In the genomic region with DNA sequence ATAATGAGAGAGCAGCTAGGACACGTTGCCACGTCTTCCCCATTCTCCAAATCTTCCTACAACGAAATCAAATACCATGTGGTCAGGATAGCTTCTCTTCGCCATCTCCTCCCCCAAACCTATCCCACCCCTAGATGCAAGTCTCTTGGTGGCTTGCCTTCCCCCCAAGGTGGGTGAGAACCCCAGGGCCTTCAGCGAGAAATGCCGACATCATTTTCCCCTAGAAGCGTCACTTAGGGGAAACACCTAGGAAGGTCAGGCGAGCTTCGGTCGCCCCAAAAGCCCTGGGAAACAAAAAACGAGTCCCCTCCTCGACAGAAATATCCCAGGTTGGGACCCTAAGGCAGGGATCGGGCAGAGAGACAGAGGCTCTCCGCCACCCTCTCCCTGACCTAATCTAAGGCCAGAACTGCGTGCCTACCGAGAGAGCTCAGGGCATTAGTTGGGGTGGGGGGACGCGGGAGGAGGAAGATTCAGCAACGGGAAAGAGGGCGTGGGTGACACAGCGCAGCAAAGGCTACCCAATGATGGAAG, we compare ENCODE assay signal across 1 cellular context.
A peak's percentile ranks its signal among the peaks of the same experiment; 100 is the strongest.
TF ChIP-seq lines count a peak whose summit lies in the region.

No MANE protein-coding gene starts in this region.

TF ChIP-seq in HepG2, 621 proteins besides CTCF, POLR2A, EP300 and RAD21 (continues in another document):
- TF ChIP-seq KDM6A (CRISPR knock-in tag; IDR thresholded peaks at IDR 0.05; ENCODE audit: low read depth) (no peak), HINFP (CRISPR knock-in tag; IDR thresholded peaks at IDR 0.05; ENCODE audit: low read depth) (no peak), RARA (CRISPR knock-in tag; IDR thresholded peaks at IDR 0.05) (no peak), RARG (CRISPR knock-in tag; IDR thresholded peaks at IDR 0.05; ENCODE audit: low read depth) (no peak), NFKB2 (CRISPR knock-in tag; IDR thresholded peaks at IDR 0.05; ENCODE audit: borderline replicate concordance) (0 out of 2 replicates have a peak, but pooled peaks have one; percentile 4), ETV5 (CRISPR knock-in tag; IDR thresholded peaks at IDR 0.05; ENCODE audit: borderline replicate concordance) (no peak), ZSCAN29 (CRISPR knock-in tag; conservative IDR thresholded peaks at IDR 0.05) (0 out of 2 replicates have a peak, but pooled peaks have one; percentile 59), KDM5B (CRISPR knock-in tag; IDR thresholded peaks at IDR 0.05; ENCODE audit: borderline replicate concordance) (no peak), HDAC1 (CRISPR knock-in tag; IDR thresholded peaks at IDR 0.05) (no peak), RXRB (CRISPR knock-in tag; IDR thresholded peaks at IDR 0.05; ENCODE audit: borderline replicate concordance) (no peak), ATF7 (IDR thresholded peaks at IDR 0.05) (no peak), ATF7 (CRISPR knock-in tag; IDR thresholded peaks at IDR 0.05) (no peak), RFX5 (IDR thresholded peaks at IDR 0.05; ENCODE audit: low read depth, low read length) (no peak), ZNF253 (CRISPR knock-in tag; IDR thresholded peaks at IDR 0.05; ENCODE audit: borderline replicate concordance) (0 out of 2 replicates have a peak, but pooled peaks have one; percentile 19), RFX3 (CRISPR knock-in tag; IDR thresholded peaks at IDR 0.05) (no peak), DNMT1 (CRISPR knock-in tag; IDR thresholded peaks at IDR 0.05) (no peak), SMAD3 (CRISPR knock-in tag; IDR thresholded peaks at IDR 0.05) (no peak), ZNF33B (CRISPR knock-in tag; IDR thresholded peaks at IDR 0.05) (0 out of 2 replicates have a peak, but pooled peaks have one; percentile 5), TBX3 (IDR thresholded peaks at IDR 0.05; ENCODE audit: borderline replicate concordance) (no peak), ETS1 (CRISPR knock-in tag; IDR thresholded peaks at IDR 0.05) (no peak), ZNF224 (CRISPR knock-in tag; IDR thresholded peaks at IDR 0.05) (peak; percentile 20; the same call in 1 of the 2 replicates), ZKSCAN1 (IDR thresholded peaks at IDR 0.05; ENCODE audit: low read length) (no peak), ZNF678 (CRISPR knock-in tag; IDR thresholded peaks at IDR 0.05) (no peak), ZBTB7A (CRISPR knock-in tag; IDR thresholded peaks at IDR 0.05) (no peak), KLF15 (CRISPR knock-in tag; IDR thresholded peaks at IDR 0.05; ENCODE audit: borderline replicate concordance) (no peak), ZNF136 (CRISPR knock-in tag; IDR thresholded peaks at IDR 0.05; ENCODE audit: low read depth) (no peak), ZNF781 (CRISPR knock-in tag; IDR thresholded peaks at IDR 0.05; ENCODE audit: borderline replicate concordance, not compliant biosample characterization) (peak; percentile 60), NKX3-1 (CRISPR knock-in tag; IDR thresholded peaks at IDR 0.05) (no peak), RBFOX2 (IDR thresholded peaks at IDR 0.05; ENCODE audit: low read depth, low read length) (no peak), ZNF75D (CRISPR knock-in tag; IDR thresholded peaks at IDR 0.05; ENCODE audit: borderline replicate concordance) (no peak), ZNF230 (CRISPR knock-in tag; IDR thresholded peaks at IDR 0.05) (no peak), NR2C2 (CRISPR knock-in tag; IDR thresholded peaks at IDR 0.05; ENCODE audit: borderline replicate concordance) (no peak)
- TF ChIP-seq, protein P1, sequence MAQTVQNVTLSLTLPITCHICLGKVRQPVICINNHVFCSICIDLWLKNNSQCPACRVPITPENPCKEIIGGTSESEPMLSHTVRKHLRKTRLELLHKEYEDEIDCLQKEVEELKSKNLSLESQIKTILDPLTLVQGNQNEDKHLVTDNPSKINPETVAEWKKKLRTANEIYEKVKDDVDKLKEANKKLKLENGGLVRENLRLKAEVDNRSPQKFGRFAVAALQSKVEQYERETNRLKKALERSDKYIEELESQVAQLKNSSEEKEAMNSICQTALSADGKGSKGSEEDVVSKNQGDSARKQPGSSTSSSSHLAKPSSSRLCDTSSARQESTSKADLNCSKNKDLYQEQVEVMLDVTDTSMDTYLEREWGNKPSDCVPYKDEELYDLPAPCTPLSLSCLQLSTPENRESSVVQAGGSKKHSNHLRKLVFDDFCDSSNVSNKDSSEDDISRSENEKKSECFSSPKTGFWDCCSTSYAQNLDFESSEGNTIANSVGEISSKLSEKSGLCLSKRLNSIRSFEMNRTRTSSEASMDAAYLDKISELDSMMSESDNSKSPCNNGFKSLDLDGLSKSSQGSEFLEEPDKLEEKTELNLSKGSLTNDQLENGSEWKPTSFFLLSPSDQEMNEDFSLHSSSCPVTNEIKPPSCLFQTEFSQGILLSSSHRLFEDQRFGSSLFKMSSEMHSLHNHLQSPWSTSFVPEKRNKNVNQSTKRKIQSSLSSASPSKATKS (CRISPR knock-in tag; IDR thresholded peaks at IDR 0.05) = no peak
- TF ChIP-seq, protein P2, sequence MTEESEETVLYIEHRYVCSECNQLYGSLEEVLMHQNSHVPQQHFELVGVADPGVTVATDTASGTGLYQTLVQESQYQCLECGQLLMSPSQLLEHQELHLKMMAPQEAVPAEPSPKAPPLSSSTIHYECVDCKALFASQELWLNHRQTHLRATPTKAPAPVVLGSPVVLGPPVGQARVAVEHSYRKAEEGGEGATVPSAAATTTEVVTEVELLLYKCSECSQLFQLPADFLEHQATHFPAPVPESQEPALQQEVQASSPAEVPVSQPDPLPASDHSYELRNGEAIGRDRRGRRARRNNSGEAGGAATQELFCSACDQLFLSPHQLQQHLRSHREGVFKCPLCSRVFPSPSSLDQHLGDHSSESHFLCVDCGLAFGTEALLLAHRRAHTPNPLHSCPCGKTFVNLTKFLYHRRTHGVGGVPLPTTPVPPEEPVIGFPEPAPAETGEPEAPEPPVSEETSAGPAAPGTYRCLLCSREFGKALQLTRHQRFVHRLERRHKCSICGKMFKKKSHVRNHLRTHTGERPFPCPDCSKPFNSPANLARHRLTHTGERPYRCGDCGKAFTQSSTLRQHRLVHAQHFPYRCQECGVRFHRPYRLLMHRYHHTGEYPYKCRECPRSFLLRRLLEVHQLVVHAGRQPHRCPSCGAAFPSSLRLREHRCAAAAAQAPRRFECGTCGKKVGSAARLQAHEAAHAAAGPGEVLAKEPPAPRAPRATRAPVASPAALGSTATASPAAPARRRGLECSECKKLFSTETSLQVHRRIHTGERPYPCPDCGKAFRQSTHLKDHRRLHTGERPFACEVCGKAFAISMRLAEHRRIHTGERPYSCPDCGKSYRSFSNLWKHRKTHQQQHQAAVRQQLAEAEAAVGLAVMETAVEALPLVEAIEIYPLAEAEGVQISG (CRISPR knock-in tag; IDR thresholded peaks at IDR 0.05) = no peak
- TF ChIP-seq, protein P3, sequence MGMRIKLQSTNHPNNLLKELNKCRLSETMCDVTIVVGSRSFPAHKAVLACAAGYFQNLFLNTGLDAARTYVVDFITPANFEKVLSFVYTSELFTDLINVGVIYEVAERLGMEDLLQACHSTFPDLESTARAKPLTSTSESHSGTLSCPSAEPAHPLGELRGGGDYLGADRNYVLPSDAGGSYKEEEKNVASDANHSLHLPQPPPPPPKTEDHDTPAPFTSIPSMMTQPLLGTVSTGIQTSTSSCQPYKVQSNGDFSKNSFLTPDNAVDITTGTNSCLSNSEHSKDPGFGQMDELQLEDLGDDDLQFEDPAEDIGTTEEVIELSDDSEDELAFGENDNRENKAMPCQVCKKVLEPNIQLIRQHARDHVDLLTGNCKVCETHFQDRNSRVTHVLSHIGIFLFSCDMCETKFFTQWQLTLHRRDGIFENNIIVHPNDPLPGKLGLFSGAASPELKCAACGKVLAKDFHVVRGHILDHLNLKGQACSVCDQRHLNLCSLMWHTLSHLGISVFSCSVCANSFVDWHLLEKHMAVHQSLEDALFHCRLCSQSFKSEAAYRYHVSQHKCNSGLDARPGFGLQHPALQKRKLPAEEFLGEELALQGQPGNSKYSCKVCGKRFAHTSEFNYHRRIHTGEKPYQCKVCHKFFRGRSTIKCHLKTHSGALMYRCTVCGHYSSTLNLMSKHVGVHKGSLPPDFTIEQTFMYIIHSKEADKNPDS (CRISPR knock-in tag; IDR thresholded peaks at IDR 0.05) = 0 out of 2 replicates have a peak, but pooled peaks have one; percentile 75
- TF ChIP-seq, protein P4, sequence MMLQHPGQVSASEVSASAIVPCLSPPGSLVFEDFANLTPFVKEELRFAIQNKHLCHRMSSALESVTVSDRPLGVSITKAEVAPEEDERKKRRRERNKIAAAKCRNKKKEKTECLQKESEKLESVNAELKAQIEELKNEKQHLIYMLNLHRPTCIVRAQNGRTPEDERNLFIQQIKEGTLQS (CRISPR knock-in tag; IDR thresholded peaks at IDR 0.05) = no peak
- TF ChIP-seq, protein P5, sequence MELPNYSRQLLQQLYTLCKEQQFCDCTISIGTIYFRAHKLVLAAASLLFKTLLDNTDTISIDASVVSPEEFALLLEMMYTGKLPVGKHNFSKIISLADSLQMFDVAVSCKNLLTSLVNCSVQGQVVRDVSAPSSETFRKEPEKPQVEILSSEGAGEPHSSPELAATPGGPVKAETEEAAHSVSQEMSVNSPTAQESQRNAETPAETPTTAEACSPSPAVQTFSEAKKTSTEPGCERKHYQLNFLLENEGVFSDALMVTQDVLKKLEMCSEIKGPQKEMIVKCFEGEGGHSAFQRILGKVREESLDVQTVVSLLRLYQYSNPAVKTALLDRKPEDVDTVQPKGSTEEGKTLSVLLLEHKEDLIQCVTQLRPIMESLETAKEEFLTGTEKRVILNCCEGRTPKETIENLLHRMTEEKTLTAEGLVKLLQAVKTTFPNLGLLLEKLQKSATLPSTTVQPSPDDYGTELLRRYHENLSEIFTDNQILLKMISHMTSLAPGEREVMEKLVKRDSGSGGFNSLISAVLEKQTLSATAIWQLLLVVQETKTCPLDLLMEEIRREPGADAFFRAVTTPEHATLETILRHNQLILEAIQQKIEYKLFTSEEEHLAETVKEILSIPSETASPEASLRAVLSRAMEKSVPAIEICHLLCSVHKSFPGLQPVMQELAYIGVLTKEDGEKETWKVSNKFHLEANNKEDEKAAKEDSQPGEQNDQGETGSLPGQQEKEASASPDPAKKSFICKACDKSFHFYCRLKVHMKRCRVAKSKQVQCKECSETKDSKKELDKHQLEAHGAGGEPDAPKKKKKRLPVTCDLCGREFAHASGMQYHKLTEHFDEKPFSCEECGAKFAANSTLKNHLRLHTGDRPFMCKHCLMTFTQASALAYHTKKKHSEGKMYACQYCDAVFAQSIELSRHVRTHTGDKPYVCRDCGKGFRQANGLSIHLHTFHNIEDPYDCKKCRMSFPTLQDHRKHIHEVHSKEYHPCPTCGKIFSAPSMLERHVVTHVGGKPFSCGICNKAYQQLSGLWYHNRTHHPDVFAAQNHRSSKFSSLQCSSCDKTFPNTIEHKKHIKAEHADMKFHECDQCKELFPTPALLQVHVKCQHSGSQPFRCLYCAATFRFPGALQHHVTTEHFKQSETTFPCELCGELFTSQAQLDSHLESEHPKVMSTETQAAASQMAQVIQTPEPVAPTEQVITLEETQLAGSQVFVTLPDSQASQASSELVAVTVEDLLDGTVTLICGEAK (IDR thresholded peaks at IDR 0.05) = no peak
- TF ChIP-seq, protein P5 (CRISPR knock-in tag; IDR thresholded peaks at IDR 0.05) = no peak
- TF ChIP-seq, protein P6, sequence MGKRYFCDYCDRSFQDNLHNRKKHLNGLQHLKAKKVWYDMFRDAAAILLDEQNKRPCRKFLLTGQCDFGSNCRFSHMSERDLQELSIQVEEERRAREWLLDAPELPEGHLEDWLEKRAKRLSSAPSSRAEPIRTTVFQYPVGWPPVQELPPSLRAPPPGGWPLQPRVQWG (CRISPR knock-in tag; IDR thresholded peaks at IDR 0.05; ENCODE audit: borderline replicate concordance, low read depth) = no peak
